In genomic region chr1:196817466-196817865, GRCh38 we compare ENCODE assay signal across 16 cellular contexts. TPM values are rescaled to one million over a fixed set of nuclear protein-coding genes. Genes with fewer than 3 reads are reported as not detected.
DNase-seq lines count a peak whose midpoint lies in the region; ATAC-seq, FAIRE-seq and TF ChIP-seq lines count a peak whose summit lies in the region.
"Not testable (repeated sequence)": the region's sequence is repeated elsewhere in the genome, so short reads cannot be mapped to it uniquely, and the experiment has no call there.
"Had no signal": no experiment of that assay in that cellular context is flagged by ENCODE, and none has a peak within 500 bp of the region (broad histone marks: within the 10 kb centered on the region; RNA-seq: fewer than 3 reads in every experiment).

No MANE protein-coding gene starts in this region.

- H3K4me1 ChIP-seq in HepG2 (ENCODE audit: insufficient read depth, low read length): not testable (repeated sequence)

- H3K4me3 ChIP-seq in WERI-Rb-1 (ENCODE audit: low read depth, low read length); HepG2 (replicated peaks in 1 of 3; ENCODE audit: insufficient read depth in 1 of 3, low read depth in 2 of 3, low read length in 3 of 3): not testable (repeated sequence)

- not testable (repeated sequence) for BruUV-seq in HepG2 (replicated peaks; lab: Mats Ljungman, UMichigan)

- not testable (repeated sequence) for FAIRE-seq in HepG2 (lab: Jason Lieb, UNC)

- DNase-seq in DMS153 (lab: John Stamatoyannopoulos, UW) (peak; percentile 24), ELF-1 (ENCODE audit: low read depth, low spot score) (peak; percentile 17), NCI-H510A (lab: John Stamatoyannopoulos, UW) (peak; percentile 13), NCI-H748 treated with DMSO at 0.1 percent for 48 hours (lab: John Stamatoyannopoulos, UW) (peak; percentile 12), WERI-Rb-1 (peak; percentile 51), Right ventricle myocardium inferior (ENCODE audit: missing footprints) (peak; percentile 27), HepG2 (ENCODE audit: low spot score) (peak; percentile 4), nephron progenitor cell (peak; percentile 13)

- H3K4me1 Mint-ChIP-seq in nephron progenitor cell: not testable (repeated sequence)

- H3K27me3 Mint-ChIP-seq in nephron progenitor cell (ENCODE audit: low read depth, poor library complexity): not testable (repeated sequence)

- WGBS in HepG2 (ENCODE audit: low lambda C conversion rate): no CpG with 5 or more reads among the region's 6 CpGs

- not testable (repeated sequence) for H3K9me3 Mint-ChIP-seq in nephron progenitor cell

- H2AFZ ChIP-seq in HepG2 (ENCODE audit: low read length): not testable (repeated sequence)

- H3K27me3 ChIP-seq in WERI-Rb-1 (ENCODE audit: insufficient read depth, low read depth, severe bottlenecking); HepG2 (ENCODE audit: control insufficient read depth in 1 of 2, insufficient read depth in 2 of 2, low read length in 2 of 2): not testable (repeated sequence)

- not testable (repeated sequence) for H3K79me2 ChIP-seq in HepG2 (ENCODE audit: insufficient read depth, low read length)

- not testable (repeated sequence) for H3K27ac ChIP-seq in WERI-Rb-1; HepG2 (ENCODE audit: extremely low read length, insufficient read depth, low read length)

- H3K9me3 ChIP-seq in WERI-Rb-1 (ENCODE audit: severe bottlenecking); HepG2 (ENCODE audit: low read length): not testable (repeated sequence)

- not testable (repeated sequence) for H3K9ac ChIP-seq in HepG2 (ENCODE audit: insufficient read depth, low read depth, low read length)

- POLR2A ChIA-PET in HepG2 (lab: Yijun Ruan, JAX): not testable (repeated sequence)

- not testable (repeated sequence) for TF ChIP-seq CTCF in WERI-Rb-1 (IDR thresholded peaks at IDR 0.05; ENCODE audit: low read depth, low read length); HepG2 (CRISPR knock-in tag; IDR thresholded peaks at IDR 0.05); nephron progenitor cell (IDR thresholded peaks at IDR 0.05)

- in situ Hi-C loops in HepG2 (cut with HindIII; ENCODE audit: extremely low pct_ligation_motif_present, low pct_unique_long_range_greater_than_20kb): not testable (repeated sequence)

- intact Hi-C loops in Right ventricle myocardium inferior (cut with DNase I); HepG2 (cut with micrococcal nuclease; ENCODE audit: unreplicated experiment): not testable (repeated sequence)

- not testable (repeated sequence) for H3K36me3 ChIP-seq in WERI-Rb-1; HepG2 (replicated peaks in 1 of 2; ENCODE audit: control insufficient read depth in 1 of 2, insufficient read depth in 2 of 2, low read length in 2 of 2)

- H3K36me3 Mint-ChIP-seq in nephron progenitor cell (ENCODE audit: low read depth): not testable (repeated sequence)

- TF ChIP-seq RAD21 in HepG2 (CRISPR knock-in tag; IDR thresholded peaks at IDR 0.05): not testable (repeated sequence)

- H3K4me3 Mint-ChIP-seq in nephron progenitor cell: not testable (repeated sequence)

- not testable (repeated sequence) for ATAC-seq in Right ventricle myocardium inferior
- peak; percentile 44; the same call in 2 of the 3 replicates for ATAC-seq in HepG2

- 0 out of 2 replicates have a peak overlapping the region, but pooled peaks have one; percentile 18 for H3K4me2 ChIP-seq in HepG2 (ENCODE audit: low read depth, low read length)

- not testable (repeated sequence) for H4K20me1 ChIP-seq in HepG2 (ENCODE audit: insufficient read depth, low read length)

- TF ChIP-seq POLR2A in HepG2 (IDR thresholded peaks at IDR 0.05; ENCODE audit: insufficient read depth in 1 of 2, low read depth in 2 of 2, low read length in 2 of 2): not testable (repeated sequence)

- TF ChIP-seq EP300 in HepG2 (IDR thresholded peaks at IDR 0.05; ENCODE audit: low read depth in 2 of 2, low read length in 2 of 2); HepG2 (CRISPR knock-in tag; IDR thresholded peaks at IDR 0.05; ENCODE audit: borderline replicate concordance): not testable (repeated sequence)

- H3K27ac Mint-ChIP-seq in nephron progenitor cell: not testable (repeated sequence)

- CTCF ChIA-PET in HepG2 (lab: Yijun Ruan, JAX; ENCODE audit: low intra/inter-chr PET ratio, low total read pairs): not testable (repeated sequence)

TF ChIP-seq in HepG2, 621 proteins besides CTCF, POLR2A, EP300 and RAD21:
- TF ChIP-seq ZNF281 (CRISPR knock-in tag; IDR thresholded peaks at IDR 0.05; ENCODE audit: borderline replicate concordance) (peak; percentile 88), CEBPG (CRISPR knock-in tag; IDR thresholded peaks at IDR 0.05) (0 out of 2 replicates have a peak, but pooled peaks have one; percentile 7), FOXA3 (CRISPR knock-in tag; IDR thresholded peaks at IDR 0.05) (peak; percentile 12; the same call in 1 of the 2 replicates)
TF ChIP-seq in HepG2: peak in this region for 3; not testable (repeated sequence) for 618.

RNA-seq across cellular contexts. Expression of gene CFHR1, which starts 2.1 kb away (rescaled TPM):
- total RNA-seq in Right ventricle myocardium inferior: not detected
- not detected in 2 replicates for total RNA-seq in HepG2 (2016; rRNA removed; fragmentation: Illumina TruSeq; extraction: Trizol)
- total RNA-seq in HepG2 (2016; cell fraction: cytosol; rRNA removed; fragmentation: Illumina TruSeq; extraction: Trizol; ENCODE audit: low read depth): not detected in 2 replicates
- total RNA-seq in HepG2 (2016; cell fraction: insoluble cytoplasmic fraction; rRNA removed; fragmentation: Illumina TruSeq; extraction: Trizol): not detected in 2 replicates
- not detected in 2 replicates for total RNA-seq in HepG2 (2016; cell fraction: membrane; rRNA removed; fragmentation: Illumina TruSeq; extraction: Trizol)
- not detected in 2 replicates for total RNA-seq in HepG2 (2016; cell fraction: nucleus; rRNA removed; fragmentation: Illumina TruSeq; extraction: Trizol)
- not detected in 2 replicates for polyA plus RNA-seq in HepG2 (2011; rRNA removed)
- not detected in 2 replicates for polyA plus RNA-seq in HepG2 (2011; cell fraction: cytosol; rRNA removed)
- polyA plus RNA-seq in HepG2 (2011; cell fraction: nucleus; rRNA removed): not detected in 2 replicates
- polyA plus RNA-seq in HepG2 (2012): 0.11 TPM in 1 of 2 replicates, not detected in the other
- not detected in 2 replicates for polyA plus RNA-seq in HepG2 (2016; cell fraction: cytosol; fragmentation: Illumina TruSeq; extraction: Trizol; ENCODE audit: low read depth)
- not detected in 2 replicates for polyA plus RNA-seq in HepG2 (2016; cell fraction: insoluble cytoplasmic fraction; fragmentation: Illumina TruSeq; extraction: Trizol; ENCODE audit: low read depth)
- not detected in 2 replicates for polyA plus RNA-seq in HepG2 (2016; cell fraction: membrane; fragmentation: Illumina TruSeq; extraction: Trizol; ENCODE audit: low read depth)
- not detected in 2 replicates for polyA plus RNA-seq in HepG2 (2016; cell fraction: nucleus; fragmentation: Illumina TruSeq; extraction: Trizol; ENCODE audit: insufficient read depth, low read depth)
- polyA minus RNA-seq in HepG2 (2011; rRNA and poly(A)+ RNA removed; ENCODE audit: low replicate concordance): 0.63 TPM in 1 of 2 replicates, not detected in the other
- polyA minus RNA-seq in HepG2 (2011; cell fraction: cytosol; rRNA and poly(A)+ RNA removed): not detected in 2 replicates
- not detected in 2 replicates for polyA minus RNA-seq in HepG2 (2011; cell fraction: nucleus; rRNA and poly(A)+ RNA removed)
- total RNA-seq: A673; Calu3; CD4-positive, alpha-beta memory T cell; G401; GM12878; H1 had no signal
- polyA plus RNA-seq: CD14-positive monocyte; CD4-positive, alpha-beta memory T cell; H1 had no signal

RNA-seq across cellular contexts. Expression of gene CFHR3, which starts 42.8 kb away (rescaled TPM):
- total RNA-seq in Right ventricle myocardium inferior: not detected
- not detected in 2 replicates for total RNA-seq in HepG2 (2016; rRNA removed; fragmentation: Illumina TruSeq; extraction: Trizol)
- total RNA-seq in HepG2 (2016; cell fraction: cytosol; rRNA removed; fragmentation: Illumina TruSeq; extraction: Trizol; ENCODE audit: low read depth): not detected in 2 replicates
- not detected in 2 replicates for total RNA-seq in HepG2 (2016; cell fraction: insoluble cytoplasmic fraction; rRNA removed; fragmentation: Illumina TruSeq; extraction: Trizol)
- not detected in 2 replicates for total RNA-seq in HepG2 (2016; cell fraction: membrane; rRNA removed; fragmentation: Illumina TruSeq; extraction: Trizol)
- not detected in 2 replicates for total RNA-seq in HepG2 (2016; cell fraction: nucleus; rRNA removed; fragmentation: Illumina TruSeq; extraction: Trizol)
- not detected in 2 replicates for polyA plus RNA-seq in HepG2 (2011; rRNA removed)
- polyA plus RNA-seq in HepG2 (2011; cell fraction: cytosol; rRNA removed): not detected in 2 replicates
- not detected in 2 replicates for polyA plus RNA-seq in HepG2 (2011; cell fraction: nucleus; rRNA removed)
- polyA plus RNA-seq in HepG2 (2012): not detected in 2 replicates
- polyA plus RNA-seq in HepG2 (2016; cell fraction: cytosol; fragmentation: Illumina TruSeq; extraction: Trizol; ENCODE audit: low read depth): not detected in 2 replicates
- not detected in 2 replicates for polyA plus RNA-seq in HepG2 (2016; cell fraction: insoluble cytoplasmic fraction; fragmentation: Illumina TruSeq; extraction: Trizol; ENCODE audit: low read depth)
- polyA plus RNA-seq in HepG2 (2016; cell fraction: membrane; fragmentation: Illumina TruSeq; extraction: Trizol; ENCODE audit: low read depth): not detected in 2 replicates
- polyA plus RNA-seq in HepG2 (2016; cell fraction: nucleus; fragmentation: Illumina TruSeq; extraction: Trizol; ENCODE audit: insufficient read depth, low read depth): not detected in 2 replicates
- polyA minus RNA-seq in HepG2 (2011; rRNA and poly(A)+ RNA removed; ENCODE audit: low replicate concordance): not detected in 2 replicates
- not detected in 2 replicates for polyA minus RNA-seq in HepG2 (2011; cell fraction: cytosol; rRNA and poly(A)+ RNA removed)
- polyA minus RNA-seq in HepG2 (2011; cell fraction: nucleus; rRNA and poly(A)+ RNA removed): not detected in 2 replicates
- total RNA-seq: A673; Calu3; CD4-positive, alpha-beta memory T cell; G401 had no signal
- polyA plus RNA-seq: AG04450; CD14-positive monocyte; CD4-positive, alpha-beta memory T cell; GM12878 had no signal
